In the genomic region with DNA sequence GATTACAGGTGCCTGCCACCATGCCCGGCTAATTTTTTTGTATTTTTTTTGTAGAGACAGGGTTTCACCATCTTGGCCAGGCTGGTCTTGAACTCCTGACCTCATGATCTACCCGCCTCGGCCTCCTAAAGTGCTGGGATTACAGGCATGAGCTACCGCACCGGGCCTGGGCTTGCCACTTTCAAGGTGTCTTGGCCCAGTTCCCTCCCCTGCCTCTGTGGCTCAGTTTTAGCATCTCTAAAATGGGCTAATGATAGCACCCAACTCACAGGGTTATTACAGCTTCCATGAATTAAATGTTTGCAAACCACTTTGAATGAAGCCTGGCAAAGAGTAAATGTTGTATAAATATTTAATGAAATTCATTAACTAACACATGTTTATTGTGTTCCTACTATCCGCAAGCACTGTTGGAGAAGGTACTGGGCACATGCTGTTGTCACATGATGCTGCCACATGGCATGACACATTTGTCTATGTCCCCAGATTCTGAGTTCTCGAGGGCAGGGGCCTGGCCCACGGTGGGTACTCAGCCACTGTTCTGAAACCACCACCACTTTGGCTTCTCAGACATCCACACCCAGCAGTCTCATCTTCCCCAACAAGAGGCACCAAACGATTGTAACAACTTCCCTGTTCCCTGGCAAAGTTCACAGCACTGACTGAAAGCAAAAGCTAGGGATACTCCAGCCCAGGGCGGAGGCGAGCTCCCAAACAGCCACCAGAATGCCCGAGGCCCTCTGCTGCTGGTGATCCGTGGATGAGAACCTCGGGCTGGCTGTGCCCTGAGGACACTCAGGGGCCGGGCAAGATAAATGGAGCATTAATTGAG, we compare ENCODE assay signal across 1 cellular context.
TF ChIP-seq lines count a peak whose summit lies in the region.

No MANE protein-coding gene starts in this region.

TF ChIP-seq in H1, 55 proteins besides CTCF, POLR2A, EP300 and RAD21:
- TF ChIP-seq SP1 (IDR thresholded peaks at IDR 0.05; ENCODE audit: low read depth, low read length), result no peak
- TF ChIP-seq, protein P1, sequence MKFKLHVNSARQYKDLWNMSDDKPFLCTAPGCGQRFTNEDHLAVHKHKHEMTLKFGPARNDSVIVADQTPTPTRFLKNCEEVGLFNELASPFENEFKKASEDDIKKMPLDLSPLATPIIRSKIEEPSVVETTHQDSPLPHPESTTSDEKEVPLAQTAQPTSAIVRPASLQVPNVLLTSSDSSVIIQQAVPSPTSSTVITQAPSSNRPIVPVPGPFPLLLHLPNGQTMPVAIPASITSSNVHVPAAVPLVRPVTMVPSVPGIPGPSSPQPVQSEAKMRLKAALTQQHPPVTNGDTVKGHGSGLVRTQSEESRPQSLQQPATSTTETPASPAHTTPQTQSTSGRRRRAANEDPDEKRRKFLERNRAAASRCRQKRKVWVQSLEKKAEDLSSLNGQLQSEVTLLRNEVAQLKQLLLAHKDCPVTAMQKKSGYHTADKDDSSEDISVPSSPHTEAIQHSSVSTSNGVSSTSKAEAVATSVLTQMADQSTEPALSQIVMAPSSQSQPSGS (IDR thresholded peaks at IDR 0.05; ENCODE audit: low read length), result no peak
- TF ChIP-seq BACH1 (IDR thresholded peaks at IDR 0.05; ENCODE audit: low read length), result no peak
- TF ChIP-seq NANOG (IDR thresholded peaks at IDR 0.05; ENCODE audit: insufficient read depth, low read depth, low read length, poor library complexity, severe bottlenecking), result no peak
- no peak for TF ChIP-seq HDAC2 (IDR thresholded peaks at IDR 0.05; ENCODE audit: borderline replicate concordance in 1 of 2, low read depth in 2 of 2, low read length in 2 of 2)
- TF ChIP-seq, protein P2, sequence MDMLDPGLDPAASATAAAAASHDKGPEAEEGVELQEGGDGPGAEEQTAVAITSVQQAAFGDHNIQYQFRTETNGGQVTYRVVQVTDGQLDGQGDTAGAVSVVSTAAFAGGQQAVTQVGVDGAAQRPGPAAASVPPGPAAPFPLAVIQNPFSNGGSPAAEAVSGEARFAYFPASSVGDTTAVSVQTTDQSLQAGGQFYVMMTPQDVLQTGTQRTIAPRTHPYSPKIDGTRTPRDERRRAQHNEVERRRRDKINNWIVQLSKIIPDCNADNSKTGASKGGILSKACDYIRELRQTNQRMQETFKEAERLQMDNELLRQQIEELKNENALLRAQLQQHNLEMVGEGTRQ (IDR thresholded peaks at IDR 0.05; ENCODE audit: low read length), result no peak
- TF ChIP-seq CHD2 (IDR thresholded peaks at IDR 0.05; ENCODE audit: low read length), result no peak
- TF ChIP-seq SAP30 (IDR thresholded peaks at IDR 0.05; ENCODE audit: insufficient read depth, insufficient replicate concordance, low read length), result no peak
- TF ChIP-seq KDM4A (IDR thresholded peaks at IDR 0.05; ENCODE audit: low read depth, low read length, severe bottlenecking), result no peak
- no peak for TF ChIP-seq KDM5A (IDR thresholded peaks at IDR 0.05; ENCODE audit: low read length)
- TF ChIP-seq ASH2L (IDR thresholded peaks at IDR 0.05; ENCODE audit: low read length), result no peak
- no peak for TF ChIP-seq GTF2F1 (IDR thresholded peaks at IDR 0.05; ENCODE audit: borderline replicate concordance, low read depth, low read length)
- TF ChIP-seq JUN (IDR thresholded peaks at IDR 0.05; ENCODE audit: low read depth, low read length), result no peak
- TF ChIP-seq PHF8 (conservative IDR thresholded peaks at IDR 0.05; ENCODE audit: low read depth, low read length), result no peak
- no peak for TF ChIP-seq HDAC6 (IDR thresholded peaks at IDR 0.05; ENCODE audit: low read depth, low read length)
- TF ChIP-seq SIRT6 (IDR thresholded peaks at IDR 0.05; ENCODE audit: low read length), result no peak
- no peak for TF ChIP-seq RXRA (IDR thresholded peaks at IDR 0.05; ENCODE audit: insufficient read depth, low read depth, low read length)
- TF ChIP-seq BCL11A (IDR thresholded peaks at IDR 0.05; ENCODE audit: low read depth in 2 of 2, low read length in 2 of 2), result no peak
